In the genomic region with DNA sequence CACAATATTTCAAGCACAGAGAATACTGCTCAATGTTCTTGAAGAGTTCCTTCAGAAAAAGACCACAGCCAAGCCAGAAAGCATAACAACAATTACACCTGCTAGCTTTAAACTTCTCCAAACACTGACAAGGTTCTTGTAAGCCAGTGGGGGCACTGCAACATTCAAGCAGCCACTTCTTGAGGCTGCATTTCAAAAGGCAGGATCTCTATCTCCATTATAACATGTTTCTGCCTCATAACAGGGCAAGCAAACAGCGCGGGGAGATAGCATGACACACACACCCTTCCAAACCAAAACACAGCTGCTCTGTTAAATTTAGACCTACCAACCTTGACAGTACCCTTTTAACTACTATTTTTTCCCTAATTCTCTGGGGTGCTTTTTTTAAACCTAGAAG, we compare ENCODE assay signal across 9 cellular contexts. TPM values are rescaled to one million over a fixed set of nuclear protein-coding genes. Genes with fewer than 3 reads are reported as not detected.
A peak's percentile ranks its signal among the peaks of the same experiment; 100 is the strongest.
DNase-seq lines count a peak whose midpoint lies in the region; ATAC-seq, FAIRE-seq and TF ChIP-seq lines count a peak whose summit lies in the region.
"Had no signal": no experiment of that assay in that cellular context is flagged by ENCODE, and none has a peak within 500 bp of the region (broad histone marks: within the 10 kb centered on the region; RNA-seq: fewer than 3 reads in every experiment).

No MANE protein-coding gene starts in this region.

- DNase-seq in COR-L47 (lab: John Stamatoyannopoulos, UW): peak; percentile 26
- DNase-seq in HAP-1 (ENCODE audit: low spot score in 2 of 2): peak; percentile 25 to 36
- peak; percentile 61 for DNase-seq in SK-N-SH
- peak; percentile 36 for DNase-seq in inferior parietal cortex (ENCODE audit: extremely low spot score)
- DNase-seq in frontal cortex (ENCODE audit: low spot score in 2 of 2): no peak
- no peak for DNase-seq in NCI-H82 (lab: John Stamatoyannopoulos, UW)
- DNase-seq in stimulated activated CD4-positive, alpha-beta T cell treated with anti-CD3 and anti-CD28 coated beads, Interleukin-4, amount 100 ng/mL, for 4 hours: no peak

- 89% methylated on average over 2 of the region's 2 CpGs for WGBS in SK-N-SH (ENCODE audit: low lambda C conversion rate)

- H3K36me3 ChIP-seq in HAP-1 (replicated peaks): no peaks in the 10 kb centered on the region
- H3K36me3 ChIP-seq in SK-N-SH (replicated peaks in 1 of 2; ENCODE audit: control insufficient read depth in 1 of 2, insufficient read depth in 2 of 2, low read length in 1 of 2): peaks cover 3 to 7% of the 10 kb centered on the region in 2 experiments

- POLR2A ChIA-PET in SK-N-SH (lab: Yijun Ruan, JAX): no interaction called here

- H3K4me3 ChIP-seq in HAP-1 (no peak overlapping the region), SK-N-SH (ENCODE audit: low read depth in 2 of 2, low read length in 1 of 2) (no peak overlapping the region)

- CTCF ChIA-PET in SK-N-SH (lab: Yijun Ruan, JAX): interaction anchor here (0.6 to 3.8 kb wide), 25 partner anchors 9 to 731 kb away, joined by 3 to 20 read pairs (median 5); a partner anchor contains a TSS

- H3K9me2 ChIP-seq in SK-N-SH: no peaks in the 10 kb centered on the region

- in situ Hi-C loops in HAP-1 (cut with MboI; ENCODE audit: low sequenced_read_pairs): no loop called here

- TF ChIP-seq CTCF in SK-N-SH (IDR thresholded peaks at IDR 0.05): peak; percentile 53

- H3K79me2 ChIP-seq in SK-N-SH (ENCODE audit: insufficient read depth): peaks cover 75% of the 10 kb centered on the region

- H3K9me3 ChIP-seq in HAP-1 (no peaks in the 10 kb centered on the region), SK-N-SH (no peaks in the 10 kb centered on the region)

- peaks cover 17% of the 10 kb centered on the region for H3F3A ChIP-seq in SK-N-SH (replicated peaks; ENCODE audit: insufficient read depth)

- H3K4me1 ChIP-seq in HAP-1 (peaks cover 10% of the 10 kb centered on the region), SK-N-SH (ENCODE audit: control insufficient read depth in 1 of 2, insufficient read depth in 2 of 2, low read depth in 1 of 2, low read length in 1 of 2) (peaks cover 19 to 23% of the 10 kb centered on the region in 2 experiments)

- peak overlapping the region in 1 of 2 experiments; percentile 7; a peak in 2 of 4 replicates for H3K27ac ChIP-seq in SK-N-SH (ENCODE audit: low read depth in 2 of 2, low read length in 1 of 2)

- no peaks in the 10 kb centered on the region for H3K27me3 ChIP-seq in HAP-1 (ENCODE audit: low read depth)
- H3K27me3 ChIP-seq in SK-N-SH (ENCODE audit: insufficient read depth): no peaks in the 10 kb centered on the region

- no peak for FAIRE-seq in frontal cortex (lab: Jason Lieb, UNC)

- no peak overlapping the region for H2AFZ ChIP-seq in SK-N-SH (ENCODE audit: low read depth)

- peak; percentile 63 for TF ChIP-seq RAD21 in SK-N-SH (IDR thresholded peaks at IDR 0.05; ENCODE audit: low read length)

- no peak for ATAC-seq in GM18870 (IDR thresholded peaks at IDR 0.05; ENCODE audit: unreplicated experiment)
- ATAC-seq: T-cell had no signal

- H4K20me1 ChIP-seq in SK-N-SH (ENCODE audit: insufficient read depth): peaks cover 9% of the 10 kb centered on the region

- no peak overlapping the region for H3K4me2 ChIP-seq in SK-N-SH

- no peak for TF ChIP-seq EP300 in SK-N-SH (IDR thresholded peaks at IDR 0.05; ENCODE audit: borderline replicate concordance in 1 of 2, low read depth in 1 of 2, low read length in 1 of 2)

- no peak overlapping the region for H3K9ac ChIP-seq in SK-N-SH

TF ChIP-seq in SK-N-SH, 30 proteins besides CTCF, POLR2A, EP300 and RAD21:
- TF ChIP-seq RCOR1 (IDR thresholded peaks at IDR 0.05; ENCODE audit: low read length): peak; percentile 27; the same call in 1 of the 2 replicates
- TF ChIP-seq, protein P1, sequence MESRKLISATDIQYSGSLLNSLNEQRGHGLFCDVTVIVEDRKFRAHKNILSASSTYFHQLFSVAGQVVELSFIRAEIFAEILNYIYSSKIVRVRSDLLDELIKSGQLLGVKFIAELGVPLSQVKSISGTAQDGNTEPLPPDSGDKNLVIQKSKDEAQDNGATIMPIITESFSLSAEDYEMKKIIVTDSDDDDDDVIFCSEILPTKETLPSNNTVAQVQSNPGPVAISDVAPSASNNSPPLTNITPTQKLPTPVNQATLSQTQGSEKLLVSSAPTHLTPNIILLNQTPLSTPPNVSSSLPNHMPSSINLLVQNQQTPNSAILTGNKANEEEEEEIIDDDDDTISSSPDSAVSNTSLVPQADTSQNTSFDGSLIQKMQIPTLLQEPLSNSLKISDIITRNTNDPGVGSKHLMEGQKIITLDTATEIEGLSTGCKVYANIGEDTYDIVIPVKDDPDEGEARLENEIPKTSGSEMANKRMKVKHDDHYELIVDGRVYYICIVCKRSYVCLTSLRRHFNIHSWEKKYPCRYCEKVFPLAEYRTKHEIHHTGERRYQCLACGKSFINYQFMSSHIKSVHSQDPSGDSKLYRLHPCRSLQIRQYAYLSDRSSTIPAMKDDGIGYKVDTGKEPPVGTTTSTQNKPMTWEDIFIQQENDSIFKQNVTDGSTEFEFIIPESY (IDR thresholded peaks at IDR 0.05; ENCODE audit: borderline replicate concordance, low read depth): no peak
- TF ChIP-seq MEF2A (IDR thresholded peaks at IDR 0.05; ENCODE audit: borderline replicate concordance, low read depth): no peak
- peak; percentile 67; the same call in 1 of the 2 replicates for TF ChIP-seq GATA2 (CRISPR knock-in tag; IDR thresholded peaks at IDR 0.05)

RNA-seq across cellular contexts. Expression of a gene that starts 30.8 kb away (rescaled TPM):
- 97.1 and 119 TPM in 2 replicates for polyA plus RNA-seq in SK-N-SH (2012; rRNA removed)
- polyA plus RNA-seq in SK-N-SH (2012; cell fraction: cytosol; rRNA removed): 135 and 141 TPM in 2 replicates
- 25.0 and 44.7 TPM in 2 replicates for polyA plus RNA-seq in SK-N-SH (2012; cell fraction: nucleus; rRNA removed)
- total RNA-seq in frontal cortex: 60.7 TPM

Comparison
In these comparisons a context has a peak if more than half of its experiments do, and no peak if none do; other contexts are left out.
1. DNase-seq: peak in COR-L47 (single experiment), HAP-1 (2 of 2), SK-N-SH (single experiment) and inferior parietal cortex (single experiment); none in frontal cortex (0 of 2), NCI-H82 (single experiment) and stimulated activated CD4-positive, alpha-beta T cell treated with anti-CD3 and anti-CD28 coated beads, Interleukin-4, amount 100 ng/mL, for 4 hours (0 of 2).